8 cellular contexts compared by ENCODE assay signal in the genomic region with DNA sequence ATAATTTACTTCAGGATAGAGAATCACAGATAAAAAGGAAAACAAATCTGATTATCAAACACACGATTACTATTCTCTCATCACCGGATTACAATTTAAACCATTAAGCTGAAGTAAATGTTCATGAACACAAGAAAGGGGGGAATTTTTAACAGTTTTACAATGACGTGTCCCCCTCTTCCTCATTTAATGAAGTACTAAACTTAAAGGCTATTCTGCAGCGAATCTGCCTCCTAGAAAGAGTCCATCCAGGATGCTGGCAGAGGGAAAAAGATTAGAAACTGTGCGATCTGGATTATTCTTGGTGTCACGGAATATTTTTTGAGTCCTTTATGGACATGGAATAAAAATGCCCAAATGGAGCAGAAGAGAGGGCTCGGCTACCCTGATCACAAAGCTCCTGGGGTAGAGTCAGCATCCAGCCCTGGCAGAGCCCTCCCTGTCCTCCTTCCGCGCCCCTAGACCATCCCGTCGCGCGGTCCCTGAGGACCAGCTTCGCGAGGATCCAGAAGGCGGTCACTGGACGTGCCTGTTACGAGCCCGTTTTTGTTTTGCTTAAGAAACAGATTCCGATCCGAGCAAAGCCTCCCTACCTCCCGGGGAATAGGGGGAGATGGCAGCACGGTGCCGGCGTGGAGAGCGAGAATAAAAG. TPM values are rescaled to one million over a fixed set of nuclear protein-coding genes. Genes with fewer than 3 reads are reported as not detected.
DNase-seq lines count a peak whose midpoint lies in the region; ATAC-seq and TF ChIP-seq lines count a peak whose summit lies in the region.

No MANE protein-coding gene starts in this region.

- no peaks in the 10 kb centered on the region for H3K27me3 ChIP-seq in GM23248 (replicated peaks; ENCODE audit: insufficient read depth)
- H3K27me3 ChIP-seq in esophagus (ENCODE audit: control insufficient read depth in 1 of 2, insufficient read depth in 2 of 2, low read length in 2 of 2), result no peaks in the 10 kb centered on the region
- H3K27me3 ChIP-seq in osteoblast (ENCODE audit: insufficient read depth, low read length), result no peaks in the 10 kb centered on the region

- 2% methylated on average over 26 of the region's 26 CpGs for WGBS in GM23248 (ENCODE audit: low coverage in 1 of 2, low lambda C conversion rate in 2 of 2, missing lambda C conversion rate in 2 of 2), 2 experiments
- 4% methylated on average over 26 of the region's 26 CpGs for WGBS in esophagus, 2 donors

- H3K9me3 ChIP-seq in GM23248 (ENCODE audit: low read depth), result no peaks in the 10 kb centered on the region
- no peaks in the 10 kb centered on the region for H3K9me3 ChIP-seq in esophagus (ENCODE audit: control insufficient read depth in 2 of 2, insufficient read depth in 1 of 2, low read depth in 1 of 2, low read length in 1 of 2)
- H3K9me3 ChIP-seq in osteoblast (ENCODE audit: low read depth, low read length), result no peaks in the 10 kb centered on the region

- H3K9me2 ChIP-seq in GM23248 (ENCODE audit: insufficient read depth), result no peaks in the 10 kb centered on the region

- no peaks in the 10 kb centered on the region for H4K20me1 ChIP-seq in GM23248 (ENCODE audit: insufficient read depth)
- peaks cover 3% of the 10 kb centered on the region for H4K20me1 ChIP-seq in osteoblast (ENCODE audit: insufficient read depth, low read length)

- peak overlapping the region; percentile 89 for H3K4me3 ChIP-seq in GM23248
- peak overlapping the region; percentile 90 to 92 for H3K4me3 ChIP-seq in esophagus (ENCODE audit: low read depth in 1 of 2, low read length in 2 of 2)
- peak overlapping the region; percentile 90 for H3K4me3 ChIP-seq in osteoblast (ENCODE audit: insufficient read depth, low read length)

- H2AFZ ChIP-seq in GM23248 (peak overlapping the region; percentile 82), osteoblast (ENCODE audit: low read length) (peak overlapping the region; percentile 96)

- H3K36me3 ChIP-seq in GM23248 (ENCODE audit: low read depth), result no peaks in the 10 kb centered on the region
- H3K36me3 ChIP-seq in esophagus (ENCODE audit: control insufficient read depth in 2 of 2, insufficient read depth in 2 of 2, low read length in 1 of 2), result no peaks in the 10 kb centered on the region
- H3K36me3 ChIP-seq in osteoblast (ENCODE audit: insufficient read depth, low read length), result no peaks in the 10 kb centered on the region

- ATAC-seq in SK-N-SH treated with all-trans-retinoic acid at 6 μM for 48 hours (peak; percentile 4), left colon (no peak), GM19397 (IDR thresholded peaks at IDR 0.05; ENCODE audit: unreplicated experiment) (no peak), HG02798 (IDR thresholded peaks at IDR 0.05; ENCODE audit: poor library complexity, unreplicated experiment) (no peak)

- DNase-seq in AG08395 (ENCODE audit: low spot score) (peak; percentile 36), GM23248 (peak; percentile 73), osteoblast (ENCODE audit: insufficient read length, low spot score, missing footprints) (no peak), left colon (no peak)

- peak overlapping the region; percentile 90 for H3K9ac ChIP-seq in GM23248

- H3K4me2 ChIP-seq in GM23248 (ENCODE audit: unreplicated experiment) (peak overlapping the region; percentile 88), osteoblast (ENCODE audit: insufficient read depth, low read length) (peak overlapping the region; percentile 88)

- in situ Hi-C loops in GM23248 (cut with MboI), result no loop called here

- peaks cover 23% of the 10 kb centered on the region for H3F3A ChIP-seq in GM23248 (ENCODE audit: insufficient read depth)

- peaks cover 18% of the 10 kb centered on the region for H3K4me1 ChIP-seq in GM23248 (ENCODE audit: insufficient read depth)
- H3K4me1 ChIP-seq in esophagus (ENCODE audit: control insufficient read depth in 2 of 2, insufficient read depth in 2 of 2, low read length in 1 of 2), result no peaks in the 10 kb centered on the region
- H3K4me1 ChIP-seq in osteoblast (ENCODE audit: insufficient read depth, low read length), result peaks cover 21% of the 10 kb centered on the region

- H3K79me2 ChIP-seq in GM23248 (ENCODE audit: insufficient read depth) (peaks cover 51% of the 10 kb centered on the region), osteoblast (ENCODE audit: insufficient read depth, low read length) (peaks cover 25% of the 10 kb centered on the region)

- TF ChIP-seq CTCF in osteoblast (IDR thresholded peaks at IDR 0.05; ENCODE audit: extremely low read depth, low read depth, low read length), result no peak

- intact Hi-C loops in left colon (cut with DNase I, micrococcal nuclease), result loop anchor here in 1 of 2 donors (10.0 kb wide), 1 partner anchor 91 kb away; no protein-coding TSS in a partner anchor

- peak overlapping the region; percentile 75 for H3K27ac ChIP-seq in GM23248
- peak overlapping the region; percentile 99 to 100 for H3K27ac ChIP-seq in esophagus (ENCODE audit: low read depth in 2 of 2, low read length in 1 of 2)
- H3K27ac ChIP-seq in osteoblast (ENCODE audit: low read depth, low read length), result peak overlapping the region; percentile 44

TF ChIP-seq in SK-N-SH treated with all-trans-retinoic acid at 6 μM for 48 hours, 23 proteins besides CTCF, POLR2A, EP300 and RAD21:
- TF ChIP-seq, protein P1, sequence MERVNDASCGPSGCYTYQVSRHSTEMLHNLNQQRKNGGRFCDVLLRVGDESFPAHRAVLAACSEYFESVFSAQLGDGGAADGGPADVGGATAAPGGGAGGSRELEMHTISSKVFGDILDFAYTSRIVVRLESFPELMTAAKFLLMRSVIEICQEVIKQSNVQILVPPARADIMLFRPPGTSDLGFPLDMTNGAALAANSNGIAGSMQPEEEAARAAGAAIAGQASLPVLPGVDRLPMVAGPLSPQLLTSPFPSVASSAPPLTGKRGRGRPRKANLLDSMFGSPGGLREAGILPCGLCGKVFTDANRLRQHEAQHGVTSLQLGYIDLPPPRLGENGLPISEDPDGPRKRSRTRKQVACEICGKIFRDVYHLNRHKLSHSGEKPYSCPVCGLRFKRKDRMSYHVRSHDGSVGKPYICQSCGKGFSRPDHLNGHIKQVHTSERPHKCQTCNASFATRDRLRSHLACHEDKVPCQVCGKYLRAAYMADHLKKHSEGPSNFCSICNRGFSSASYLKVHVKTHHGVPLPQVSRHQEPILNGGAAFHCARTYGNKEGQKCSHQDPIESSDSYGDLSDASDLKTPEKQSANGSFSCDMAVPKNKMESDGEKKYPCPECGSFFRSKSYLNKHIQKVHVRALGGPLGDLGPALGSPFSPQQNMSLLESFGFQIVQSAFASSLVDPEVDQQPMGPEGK (CRISPR knock-in tag; IDR thresholded peaks at IDR 0.05; ENCODE audit: borderline replicate concordance), result 0 out of 2 replicates have a peak, but pooled peaks have one; percentile 33
- no peak for TF ChIP-seq ZC3H10 (CRISPR knock-in tag; IDR thresholded peaks at IDR 0.05)

RNA-seq across cellular contexts. Expression of a gene that starts 1.2 kb away (rescaled TPM):
- total RNA-seq in GM23248 (2014; rRNA removed; shearing (Covaris generic)), result 33.5 and 34.5 TPM in 2 replicates
- 17.6 and 18.8 TPM in 2 replicates for polyA plus RNA-seq in GM23248 (2016; fragmentation: Nextera tagmentation; extraction: Ambion mirVana)
- 10 to 100 TPM; 12.4 to 13.6 TPM for polyA plus RNA-seq in esophagus
- 52.1 and 54.8 TPM in 2 replicates for total RNA-seq in osteoblast
- total RNA-seq in left colon, result 10 to 100 TPM; 32.6 TPM

Comparison
In these comparisons a context has a peak if more than half of its experiments do, and no peak if none do; other contexts are left out.
1. DNase-seq: peak in AG08395 (single experiment) and GM23248 (single experiment); none in osteoblast (single experiment) and left colon (0 of 2).
2. H3K27ac ChIP-seq: peak in every context shown above with its lines; median percentile 100 in esophagus; 75 in GM23248; 44 in osteoblast.
3. Peak in every context shown above with its lines, with median percentiles within 50 percentile points of each other: H3K4me3 ChIP-seq.